In the genomic region with DNA sequence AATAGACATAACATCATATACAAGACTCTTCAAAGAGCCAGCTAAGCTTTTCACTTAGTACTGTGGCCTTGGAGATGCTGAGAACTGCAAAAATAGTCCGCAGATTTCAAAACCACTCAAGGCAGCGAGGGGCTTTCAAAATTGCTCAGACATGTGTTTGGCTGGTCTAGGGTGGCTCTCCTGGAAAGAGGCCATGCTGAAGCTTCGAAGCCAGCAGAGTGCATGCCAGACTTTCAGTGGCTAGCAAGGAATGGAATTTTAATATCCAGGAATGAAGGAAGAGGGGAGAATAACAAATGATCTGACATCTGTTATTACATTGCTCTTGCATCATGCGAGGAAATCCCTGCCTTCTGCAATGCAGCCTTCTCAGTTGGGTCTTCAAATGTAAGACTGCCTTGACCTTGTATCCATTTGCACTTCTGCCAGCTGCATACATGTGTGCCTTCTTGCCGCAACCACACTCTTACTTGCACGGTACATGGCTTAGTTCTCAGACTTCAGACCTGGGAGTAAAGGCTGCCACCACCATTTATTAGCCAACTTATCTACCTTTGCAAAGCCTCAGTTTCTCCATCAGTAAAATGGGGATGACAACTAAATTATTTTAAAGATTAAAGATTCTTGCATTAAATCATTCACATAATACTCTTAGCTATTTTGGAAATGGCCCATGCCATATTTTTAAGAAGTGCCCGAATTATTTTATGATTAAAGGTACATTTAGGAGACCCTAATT, we compare ENCODE assay signal across 12 cellular contexts. TPM values are rescaled to one million over a fixed set of nuclear protein-coding genes. Genes with fewer than 3 reads are reported as not detected.
DNase-seq lines count a peak whose midpoint lies in the region; ATAC-seq and TF ChIP-seq lines count a peak whose summit lies in the region.
"Had no signal": no experiment of that assay in that cellular context is flagged by ENCODE, and none has a peak within 500 bp of the region (broad histone marks: within the 10 kb centered on the region; RNA-seq: fewer than 3 reads in every experiment).

No MANE protein-coding gene starts in this region.

- H3K27me3 ChIP-seq in upper lobe of left lung = no peaks in the 10 kb centered on the region
- H3K27me3 ChIP-seq in prostate gland (replicated peaks; ENCODE audit: insufficient read depth) = no peaks in the 10 kb centered on the region

- peaks cover 0 to 2% (median 0%) of the 10 kb centered on the region in 5 experiments for H3K9me3 Mint-ChIP-seq in brain
- H3K9me3 Mint-ChIP-seq: central memory CD8-positive, alpha-beta T cell; naive B cell; stimulated activated effector memory CD8-positive, alpha-beta T cell treated with anti-CD3 and anti-CD28 coated beads, Interleukin-12 subunit alpha, Interleukin-12 subunit beta, amount 100 ng/mL, for 72 hours had no signal

- H3K36me3 ChIP-seq in upper lobe of left lung (no peaks in the 10 kb centered on the region), prostate gland (no peaks in the 10 kb centered on the region)

- peak in 1 of 4 donors; percentile 6 for TF ChIP-seq EP300 in upper lobe of left lung (IDR thresholded peaks at IDR 0.05)

- no peaks in the 10 kb centered on the region for H3K9me3 ChIP-seq in upper lobe of left lung
- no peaks in the 10 kb centered on the region for H3K9me3 ChIP-seq in prostate gland

- 68 to 75% methylated on average over 7 of the region's 7 CpGs for WGBS in upper lobe of left lung, 2 donors
- 66% methylated on average over 7 of the region's 7 CpGs for WGBS in prostate gland

- peak overlapping the region in 3 of 5 experiments; percentile 41 to 90 (median 84) for H3K27ac Mint-ChIP-seq in brain
- H3K27ac Mint-ChIP-seq: naive B cell; stimulated activated effector memory CD8-positive, alpha-beta T cell treated with anti-CD3 and anti-CD28 coated beads, Interleukin-12 subunit alpha, Interleukin-12 subunit beta, amount 100 ng/mL, for 72 hours had no signal

- DNase-seq in HS-27A (ENCODE audit: low read depth) (peak; percentile 22), iris pigment epithelial cell (ENCODE audit: low read depth) (peak; percentile 46), upper lobe of left lung (no peak), prostate gland (ENCODE audit: low spot score) (no peak)
- DNase-seq: H7; naive B cell; stimulated activated CD4-positive, alpha-beta T cell treated with anti-CD3 and anti-CD28 coated beads, Interleukin-15, amount 100 ng/mL, for 24 hours had no signal

- H3K36me3 Mint-ChIP-seq in brain = no peaks in the 10 kb centered on the region
- H3K36me3 Mint-ChIP-seq: naive B cell; stimulated activated effector memory CD8-positive, alpha-beta T cell treated with anti-CD3 and anti-CD28 coated beads, Interleukin-12 subunit alpha, Interleukin-12 subunit beta, amount 100 ng/mL, for 72 hours had no signal

- TF ChIP-seq POLR2A in upper lobe of left lung (IDR thresholded peaks at IDR 0.05) (no peak), prostate gland (IDR thresholded peaks at IDR 0.05) (no peak)

- intact Hi-C loops in prostate gland (cut with DNase I) = no loop called here

- no peak overlapping the region for H3K27ac ChIP-seq in upper lobe of left lung
- H3K27ac ChIP-seq in prostate gland = no peak overlapping the region

- H3K27me3 Mint-ChIP-seq in brain = peaks cover 5% of the 10 kb centered on the region

- H3K4me3 ChIP-seq in upper lobe of left lung = no peak overlapping the region
- no peak overlapping the region for H3K4me3 ChIP-seq in prostate gland

- peak overlapping the region in 1 of 5 experiments; percentile 3 for H3K4me3 Mint-ChIP-seq in brain
- H3K4me3 Mint-ChIP-seq: central memory CD8-positive, alpha-beta T cell; naive B cell; stimulated activated effector memory CD8-positive, alpha-beta T cell treated with anti-CD3 and anti-CD28 coated beads, Interleukin-12 subunit alpha, Interleukin-12 subunit beta, amount 100 ng/mL, for 72 hours had no signal

- H3K4me1 ChIP-seq in upper lobe of left lung (no peaks in the 10 kb centered on the region), prostate gland (replicated peaks) (no peaks in the 10 kb centered on the region)

- H3K4me1 Mint-ChIP-seq in brain = peaks cover 40% of the 10 kb centered on the region
- H3K4me1 Mint-ChIP-seq: central memory CD8-positive, alpha-beta T cell; naive B cell; stimulated activated effector memory CD8-positive, alpha-beta T cell treated with anti-CD3 and anti-CD28 coated beads, Interleukin-12 subunit alpha, Interleukin-12 subunit beta, amount 100 ng/mL, for 72 hours had no signal

- TF ChIP-seq CTCF in brain (conservative IDR thresholded peaks at IDR 0.05) (no peak), upper lobe of left lung (IDR thresholded peaks at IDR 0.05) (no peak), prostate gland (IDR thresholded peaks at IDR 0.05) (no peak)

- ATAC-seq in upper lobe of left lung (ENCODE audit: low FRiP score in 2 of 2) (peak; percentile 45 to 83), GM19463 (IDR thresholded peaks at IDR 0.05; ENCODE audit: unreplicated experiment) (no peak), GM19452 (IDR thresholded peaks at IDR 0.05; ENCODE audit: unreplicated experiment) (no peak)
- ATAC-seq: stimulated activated effector memory CD8-positive, alpha-beta T cell treated with anti-CD3 and anti-CD28 coated beads, Interleukin-12 subunit alpha, Interleukin-12 subunit beta, amount 100 ng/mL, for 72 hours had no signal

RNA-seq across cellular contexts. Expression of a gene that starts 55.9 kb away (rescaled TPM):
- polyA plus RNA-seq in brain (ENCODE audit: insufficient read depth, low read depth, low replicate concordance) = 19.7 TPM
- total RNA-seq in upper lobe of left lung (10 to 100 TPM in 5 of 6 donors, 1 to 10 TPM in 1; 9.7 to 21.0 (median 11.6) TPM), prostate gland (10 to 100 TPM; 13.5 to 42.0 TPM)

Comparison
In these comparisons a context has a peak if more than half of its experiments do, and no peak if none do; other contexts are left out.
1. DNase-seq: peak in HS-27A (single experiment) and iris pigment epithelial cell (single experiment); none in upper lobe of left lung (0 of 2) and prostate gland (single experiment).
2. ATAC-seq: peak in upper lobe of left lung (2 of 2); none in GM19463 (single experiment) and GM19452 (single experiment).